ENCODE assay signal across 15 cellular contexts in genomic region chr11:69680688-69681087, GRCh38. TPM values are rescaled to one million over a fixed set of nuclear protein-coding genes. Genes with fewer than 3 reads are reported as not detected.
A peak's percentile ranks its signal among the peaks of the same experiment; 100 is the strongest.
DNase-seq lines count a peak whose midpoint lies in the region; ATAC-seq, FAIRE-seq and TF ChIP-seq lines count a peak whose summit lies in the region.
"Had no signal": no experiment of that assay in that cellular context is flagged by ENCODE, and none has a peak within 500 bp of the region (broad histone marks: within the 10 kb centered on the region; RNA-seq: fewer than 3 reads in every experiment).

No MANE protein-coding gene starts in this region.

- H2BK120ac ChIP-seq in neuronal stem cell (ENCODE audit: low read depth, low read length) = no peak overlapping the region

- H3K18ac ChIP-seq in neuronal stem cell (ENCODE audit: low read length) = no peak overlapping the region

- POLR2A ChIA-PET in GM12878 (lab: Charles Lee) = no interaction called here

- H3K9ac ChIP-seq in GM12878 (ENCODE audit: control insufficient read depth, insufficient read depth, low read length) (no peak overlapping the region), neuronal stem cell (ENCODE audit: low read depth, low read length, poor library complexity) (peak overlapping the region; percentile 66)
- H3K9ac ChIP-seq: BLaER1 treated with 17β-estradiol and CSF1 and Interleukin-3, amounts not matched to agents 10 nM and 100 nM had no signal

- peaks cover 4% of the 10 kb centered on the region for H3K4me1 Mint-ChIP-seq in activated naive CD4-positive, alpha-beta T cell treated with anti-CD3 and anti-CD28 coated beads, Interleukin-2, amount 10 ng/mL, durations not matched to agents 7 days and 5 days
- H3K4me1 Mint-ChIP-seq: GM23338 had no signal

- ATAC-seq in GM12878 = no peak
- no peak for ATAC-seq in upper lobe of right lung
- ATAC-seq: GM23338 had no signal

- H3K4me3 ChIP-seq in GM12878 = no peak overlapping the region
- peak overlapping the region in 1 of 2 donors; percentile 61 for H3K4me3 ChIP-seq in neuronal stem cell (ENCODE audit: low read length in 2 of 2)
- H3K4me3 ChIP-seq in upper lobe of right lung = no peak overlapping the region
- H3K4me3 ChIP-seq: BLaER1 treated with 17β-estradiol and CSF1 and Interleukin-3, amounts not matched to agents 10 nM and 100 nM; GM23338 had no signal

- H2BK12ac ChIP-seq in neuronal stem cell (ENCODE audit: low read length) = no peak overlapping the region

- H3K36me3 Mint-ChIP-seq in activated naive CD4-positive, alpha-beta T cell treated with anti-CD3 and anti-CD28 coated beads, Interleukin-2, amount 10 ng/mL, durations not matched to agents 7 days and 5 days = no peaks in the 10 kb centered on the region
- H3K36me3 Mint-ChIP-seq: CD4-positive, CD25-positive, alpha-beta regulatory T cell had no signal

- no peak overlapping the region for H2BK5ac ChIP-seq in neuronal stem cell (ENCODE audit: low read length)

- no peak overlapping the region for H2BK15ac ChIP-seq in neuronal stem cell (ENCODE audit: low read length)

- in situ Hi-C loops in GM12878 (cut with MboI) = loop anchor here (10.0 kb wide), 1 partner anchor 514 kb away; no protein-coding TSS in a partner anchor

- H3K27me3 ChIP-seq in GM12878 (replicated peaks in 1 of 2; ENCODE audit: control insufficient read depth in 2 of 2, insufficient read depth in 2 of 2, low read length in 1 of 2) (no peaks in the 10 kb centered on the region), neuronal stem cell (ENCODE audit: control insufficient read depth in 3 of 3, insufficient read depth in 3 of 3, low read depth in 1 of 3, low read length in 3 of 3) (peaks cover 0 to 14% (median 7%) of the 10 kb centered on the region in 3 experiments), upper lobe of right lung (peaks cover 3% of the 10 kb centered on the region)

- 55% methylated on average over 5 of the region's 5 CpGs for WGBS in GM12878 (ENCODE audit: insufficient coverage, insufficient replicate concordance, low lambda C conversion rate, missing lambda C conversion rate)
- no CpG with 5 or more reads among the region's 5 CpGs for WGBS in neuronal stem cell (ENCODE audit: extremely low coverage in 2 of 2, insufficient read length in 2 of 2, insufficient replicate concordance in 1 of 2), 2 donors

- RAD21 ChIA-PET in GM12878 (lab: Charles Lee; ENCODE audit: unreplicated experiment) = no interaction called here

- no peak for TF ChIP-seq EP300 in GM12878 (IDR thresholded peaks at IDR 0.05; ENCODE audit: borderline replicate concordance in 1 of 2, control insufficient read depth in 1 of 2, low read depth in 2 of 2, low read length in 2 of 2)

- SMC1A ChIA-PET in GM12878 (lab: Charles Lee; ENCODE audit: uncharacterized antibody, unreplicated experiment) = no interaction called here

- intact Hi-C loops in GM12878 (cut with micrococcal nuclease; ENCODE audit: unreplicated experiment) = no loop called here
- intact Hi-C loops in upper lobe of right lung (cut with DNase I) = loop anchor here (10.0 kb wide), 2 partner anchors 204 to 514 kb away; no protein-coding TSS in a partner anchor

- no peak for TF ChIP-seq RAD21 in GM12878 (IDR thresholded peaks at IDR 0.05; ENCODE audit: insufficient read depth, low read depth, low read length)

- no peak for FAIRE-seq in GM12878 (lab: Jason Lieb, UNC)

- H3K9me3 Mint-ChIP-seq in activated naive CD4-positive, alpha-beta T cell treated with anti-CD3 and anti-CD28 coated beads, Interleukin-2, amount 10 ng/mL, durations not matched to agents 7 days and 5 days = peaks cover 1% of the 10 kb centered on the region
- H3K9me3 Mint-ChIP-seq: CD4-positive, CD25-positive, alpha-beta regulatory T cell; GM23338 had no signal

- no peak for DNase-seq in activated naive CD4-positive, alpha-beta T cell treated with anti-CD3 and anti-CD28 coated beads, Interleukin-2, amount 10 ng/mL, durations not matched to agents 7 days and 5 days
- no peak for DNase-seq in activated naive CD4-positive, alpha-beta T cell (lab: John Stamatoyannopoulos, UW)
- DNase-seq in GM12878 (ENCODE audit: low read depth, low spot score) = no peak
- DNase-seq in neuronal stem cell (ENCODE audit: low spot score) = no peak
- peak; percentile 10 for DNase-seq in upper lobe of right lung
- no peak for DNase-seq in HK-2 (ENCODE audit: unreplicated experiment)
- DNase-seq in germinal center (ENCODE audit: low spot score) = no peak
- no peak for DNase-seq in NCI-H510A (lab: John Stamatoyannopoulos, UW)
- DNase-seq: CD4-positive, CD25-positive, alpha-beta regulatory T cell; DMS53; H9 had no signal

- H3K9me3 ChIP-seq in GM12878 (replicated peaks; ENCODE audit: control insufficient read depth, insufficient read depth, low read length) (no peaks in the 10 kb centered on the region; the same call in 2 of the 3 replicates), neuronal stem cell (replicated peaks in 1 of 2; ENCODE audit: control insufficient read depth in 2 of 2, insufficient read depth in 1 of 2, low read depth in 1 of 2, low read length in 2 of 2) (peaks cover 0 to 3% of the 10 kb centered on the region in 2 donors), upper lobe of right lung (no peaks in the 10 kb centered on the region)
- H3K9me3 ChIP-seq: BLaER1 treated with 17β-estradiol and CSF1 and Interleukin-3, amounts not matched to agents 10 nM and 100 nM had no signal

- H3K4ac ChIP-seq in neuronal stem cell (ENCODE audit: low read length) = peak overlapping the region; percentile 97

- H3K27me3 Mint-ChIP-seq in activated naive CD4-positive, alpha-beta T cell treated with anti-CD3 and anti-CD28 coated beads, Interleukin-2, amount 10 ng/mL, durations not matched to agents 7 days and 5 days = peaks cover 42% of the 10 kb centered on the region

- peak overlapping the region; percentile 20 for H4K8ac ChIP-seq in neuronal stem cell (ENCODE audit: low read depth, low read length)

- H3K4me2 ChIP-seq in GM12878 (ENCODE audit: control insufficient read depth, insufficient read depth) (no peak overlapping the region), neuronal stem cell (ENCODE audit: insufficient read depth, low read length, poor library complexity, severe bottlenecking) (no peak overlapping the region)
- H3K4me2 ChIP-seq: BLaER1 treated with 17β-estradiol and CSF1 and Interleukin-3, amounts not matched to agents 10 nM and 100 nM; GM23338 had no signal

- H3K14ac ChIP-seq in neuronal stem cell (ENCODE audit: low read length) = peak overlapping the region; percentile 64

- no peak for TF ChIP-seq CTCF in GM12878 (IDR thresholded peaks at IDR 0.05 in 2 of 3, conservative IDR thresholded peaks at IDR 0.05 in 1 of 3; ENCODE audit: control insufficient read depth in 2 of 3, extremely low read depth in 1 of 3, insufficient read depth in 1 of 3, low read depth in 3 of 3, low read length in 3 of 3)
- TF ChIP-seq CTCF in upper lobe of right lung (IDR thresholded peaks at IDR 0.05) = no peak

- H3K79me2 ChIP-seq in GM12878 (ENCODE audit: control insufficient read depth, insufficient read depth, low read length) = no peaks in the 10 kb centered on the region

- no peak overlapping the region for H4K91ac ChIP-seq in neuronal stem cell (ENCODE audit: low read depth, low read length, poor library complexity)

- H4K20me1 ChIP-seq in GM12878 (ENCODE audit: control insufficient read depth, insufficient read depth) = no peaks in the 10 kb centered on the region

- H3K27ac ChIP-seq in GM12878 (ENCODE audit: control insufficient read depth, insufficient read depth) (no peak overlapping the region), neuronal stem cell (replicated peaks; ENCODE audit: low read length) (no peak overlapping the region), upper lobe of right lung (no peak overlapping the region)
- H3K27ac ChIP-seq: 22Rv1; BLaER1 treated with 17β-estradiol and CSF1 and Interleukin-3, amounts not matched to agents 10 nM and 100 nM had no signal

- H3K23ac ChIP-seq in neuronal stem cell (ENCODE audit: low read depth, low read length, poor library complexity) = peak overlapping the region; percentile 75

- H3K27ac Mint-ChIP-seq in activated naive CD4-positive, alpha-beta T cell treated with anti-CD3 and anti-CD28 coated beads, Interleukin-2, amount 10 ng/mL, durations not matched to agents 7 days and 5 days = peak overlapping the region; percentile 2
- H3K27ac Mint-ChIP-seq: GM23338, H9 had no signal

- CTCF ChIA-PET in activated naive CD4-positive, alpha-beta T cell treated with anti-CD3 and anti-CD28 coated beads, Interleukin-2, amount 10 ng/mL, durations not matched to agents 7 days and 5 days (lab: Charles Lee) = no interaction called here
- CTCF ChIA-PET in GM12878 (lab: Yijun Ruan, JAX) = no interaction called here

- H3K36me3 ChIP-seq in GM12878 (ENCODE audit: control insufficient read depth in 2 of 2, insufficient read depth in 2 of 2, low read length in 1 of 2) (no peaks in the 10 kb centered on the region), neuronal stem cell (replicated peaks in 1 of 2; ENCODE audit: control insufficient read depth in 2 of 2, insufficient read depth in 2 of 2, low read length in 2 of 2) (no peaks in the 10 kb centered on the region), upper lobe of right lung (no peaks in the 10 kb centered on the region)
- H3K36me3 ChIP-seq: BLaER1 treated with 17β-estradiol and CSF1 and Interleukin-3, amounts not matched to agents 10 nM and 100 nM had no signal

- H2AFZ ChIP-seq in GM12878 (ENCODE audit: control insufficient read depth, low read depth, low read length) (no peak overlapping the region), neuronal stem cell (ENCODE audit: low read length) (no peak overlapping the region)
- H2AFZ ChIP-seq: GM23338 had no signal

- no peak overlapping the region for H3K4me3 Mint-ChIP-seq in activated naive CD4-positive, alpha-beta T cell treated with anti-CD3 and anti-CD28 coated beads, Interleukin-2, amount 10 ng/mL, durations not matched to agents 7 days and 5 days
- H3K4me3 Mint-ChIP-seq: CD4-positive, CD25-positive, alpha-beta regulatory T cell; GM23338; H9 had no signal

- no peak overlapping the region for H2AK5ac ChIP-seq in neuronal stem cell (ENCODE audit: low read depth, low read length)

- H3K79me1 ChIP-seq in neuronal stem cell (ENCODE audit: low read depth, low read length) = no peaks in the 10 kb centered on the region

- no TSS peak for BruUV-seq in GM12878 (replicated peaks; lab: Mats Ljungman, UMichigan)

- no peak for TF ChIP-seq POLR2A in GM12878 (IDR thresholded peaks at IDR 0.05; ENCODE audit: low read depth, low read length)

- no peaks in the 10 kb centered on the region for H3K4me1 ChIP-seq in GM12878 (ENCODE audit: control insufficient read depth, insufficient read depth, low read length)
- peaks cover 0 to 2% of the 10 kb centered on the region in 2 donors for H3K4me1 ChIP-seq in neuronal stem cell (ENCODE audit: control insufficient read depth in 2 of 2, insufficient read depth in 1 of 2, low read depth in 1 of 2, low read length in 2 of 2)
- H3K4me1 ChIP-seq in upper lobe of right lung = peaks cover 2% of the 10 kb centered on the region

RNA-seq across cellular contexts. Expression of gene LTO1, which starts 5.5 kb away (rescaled TPM):
- 89.6 and 94.0 TPM in 2 replicates for total RNA-seq in GM12878 (2013; cell fraction: nucleolus; rRNA removed)
- 14.2 and 19.8 TPM in 2 replicates for total RNA-seq in GM12878 (2014; rRNA removed)
- 12.4 and 12.5 TPM in 2 replicates for total RNA-seq in GM12878 (2014; rRNA removed; fragmentation: Illumina TruSeq; extraction: Trizol)
- 15.2 and 17.4 TPM in 2 replicates for total RNA-seq in GM12878 (2021)
- 8.4 TPM for polyA plus RNA-seq in GM12878 (2011; ENCODE audit: low read depth)
- 15.6 and 16.8 TPM in 2 replicates for polyA plus RNA-seq in GM12878 (2011; rRNA removed)
- 19.8 and 21.4 TPM in 2 replicates for polyA plus RNA-seq in GM12878 (2011; cell fraction: cytosol; rRNA removed)
- 20.7 and 33.5 TPM in 2 replicates for polyA plus RNA-seq in GM12878 (2011; cell fraction: nucleus; rRNA removed)
- polyA plus RNA-seq in GM12878 (2012) = 10.4 and 12.6 TPM in 2 replicates
- polyA plus RNA-seq in GM12878 (2014; fragmentation: Illumina TruSeq; extraction: Trizol) = 14.7 and 23.4 TPM in 2 replicates
- 1 to 10 TPM; 2.6 to 5.4 TPM for polyA plus RNA-seq in GM12878 (2014; fragmentation: Nextera tagmentation; extraction: Ambion mirVana)
- 25.8 and 27.5 TPM in 2 replicates for polyA plus RNA-seq in GM12878 (2014; rRNA removed)
- 10 to 100 TPM; 11.7 to 17.5 TPM for polyA plus RNA-seq in GM12878 (2016; fragmentation: Nextera tagmentation; extraction: Ambion mirVana)
- polyA minus RNA-seq in GM12878 (2011; rRNA and poly(A)+ RNA removed) = 8.9 and 14.1 TPM in 2 replicates
- polyA minus RNA-seq in GM12878 (2011; cell fraction: cytosol; rRNA and poly(A)+ RNA removed) = 4.8 and 7.8 TPM in 2 replicates
- 13.3 and 25.9 TPM in 2 replicates for polyA minus RNA-seq in GM12878 (2011; cell fraction: nucleus; rRNA and poly(A)+ RNA removed)
- 13.6 TPM for polyA plus RNA-seq in neuronal stem cell (2013, experiment 1 of 2)
- polyA plus RNA-seq in neuronal stem cell (2013, experiment 2 of 2) = 13.3 TPM
- total RNA-seq in upper lobe of right lung = 25.7 TPM

RNA-seq across cellular contexts. Expression of gene FGF19, which starts 23.1 kb away (rescaled TPM):
- not detected in 2 replicates for total RNA-seq in GM12878 (2013; cell fraction: nucleolus; rRNA removed)
- not detected in 2 replicates for total RNA-seq in GM12878 (2014; rRNA removed)
- total RNA-seq in GM12878 (2014; rRNA removed; fragmentation: Illumina TruSeq; extraction: Trizol) = not detected in 2 replicates
- total RNA-seq in GM12878 (2021) = 0.08 TPM in 1 of 2 replicates, not detected in the other
- polyA plus RNA-seq in GM12878 (2011; ENCODE audit: low read depth) = not detected
- polyA plus RNA-seq in GM12878 (2011; rRNA removed) = not detected in 2 replicates
- not detected in 2 replicates for polyA plus RNA-seq in GM12878 (2011; cell fraction: cytosol; rRNA removed)
- not detected in 2 replicates for polyA plus RNA-seq in GM12878 (2011; cell fraction: nucleus; rRNA removed)
- not detected in 2 replicates for polyA plus RNA-seq in GM12878 (2012)
- not detected in 2 replicates for polyA plus RNA-seq in GM12878 (2014; fragmentation: Illumina TruSeq; extraction: Trizol)
- polyA plus RNA-seq in GM12878 (2014; fragmentation: Nextera tagmentation; extraction: Ambion mirVana) = not detected
- not detected in 2 replicates for polyA plus RNA-seq in GM12878 (2014; rRNA removed)
- polyA plus RNA-seq in GM12878 (2016; fragmentation: Nextera tagmentation; extraction: Ambion mirVana) = not detected
- not detected in 2 replicates for polyA minus RNA-seq in GM12878 (2011; rRNA and poly(A)+ RNA removed)
- not detected in 2 replicates for polyA minus RNA-seq in GM12878 (2011; cell fraction: cytosol; rRNA and poly(A)+ RNA removed)
- not detected in 2 replicates for polyA minus RNA-seq in GM12878 (2011; cell fraction: nucleus; rRNA and poly(A)+ RNA removed)
- 0.20 TPM for polyA plus RNA-seq in neuronal stem cell (2013, experiment 1 of 2)
- polyA plus RNA-seq in neuronal stem cell (2013, experiment 2 of 2) = 0.15 TPM
- total RNA-seq in upper lobe of right lung = not detected
- total RNA-seq: CD4-positive, CD25-positive, alpha-beta regulatory T cell; Daoy had no signal
- polyA plus RNA-seq: CD4-positive, CD25-positive, alpha-beta regulatory T cell had no signal

RNA-seq across cellular contexts. Expression of gene CCND1, which starts 39.7 kb away (rescaled TPM):
- total RNA-seq in GM12878 (2013; cell fraction: nucleolus; rRNA removed) = 22.7 and 23.4 TPM in 2 replicates
- total RNA-seq in GM12878 (2014; rRNA removed) = 0.23 and 0.54 TPM in 2 replicates
- 0.09 and 0.28 TPM in 2 replicates for total RNA-seq in GM12878 (2014; rRNA removed; fragmentation: Illumina TruSeq; extraction: Trizol)
- total RNA-seq in GM12878 (2021) = 1.5 and 2.6 TPM in 2 replicates
- 0.70 TPM for polyA plus RNA-seq in GM12878 (2011; ENCODE audit: low read depth)
- polyA plus RNA-seq in GM12878 (2011; rRNA removed) = 3.8 and 6.6 TPM in 2 replicates
- polyA plus RNA-seq in GM12878 (2011; cell fraction: cytosol; rRNA removed) = 8.8 and 8.9 TPM in 2 replicates
- 11.2 and 12.7 TPM in 2 replicates for polyA plus RNA-seq in GM12878 (2011; cell fraction: nucleus; rRNA removed)
- polyA plus RNA-seq in GM12878 (2012) = 1.1 and 1.8 TPM in 2 replicates
- 0.03 and 0.43 TPM in 2 replicates for polyA plus RNA-seq in GM12878 (2014; fragmentation: Illumina TruSeq; extraction: Trizol)
- not detected for polyA plus RNA-seq in GM12878 (2014; fragmentation: Nextera tagmentation; extraction: Ambion mirVana)
- polyA plus RNA-seq in GM12878 (2014; rRNA removed) = 0.09 and 0.17 TPM in 2 replicates
- 1 to 10 TPM in 1 of 2 experiments, under 1 TPM in 1; 0.75 to 1.2 TPM for polyA plus RNA-seq in GM12878 (2016; fragmentation: Nextera tagmentation; extraction: Ambion mirVana)
- 4.2 and 7.6 TPM in 2 replicates for polyA minus RNA-seq in GM12878 (2011; rRNA and poly(A)+ RNA removed)
- 6.3 and 7.5 TPM in 2 replicates for polyA minus RNA-seq in GM12878 (2011; cell fraction: cytosol; rRNA and poly(A)+ RNA removed)
- 7.9 and 12.1 TPM in 2 replicates for polyA minus RNA-seq in GM12878 (2011; cell fraction: nucleus; rRNA and poly(A)+ RNA removed)
- polyA plus RNA-seq in neuronal stem cell (2013, experiment 1 of 2) = 56.5 TPM
- 57.8 TPM for polyA plus RNA-seq in neuronal stem cell (2013, experiment 2 of 2)
- total RNA-seq in upper lobe of right lung = 283 TPM

Comparison
In these comparisons a context has a peak if more than half of its experiments do, and no peak if none do; other contexts are left out.
1. RNA of gene CCND1, which starts 39.7 kb away (total RNA-seq): 283 TPM in upper lobe of right lung (single experiment); 0.09 to 23.4 TPM in GM12878; every median in the first group is over 10 times any median in the second.